18 cellular contexts compared by ENCODE assay signal in genomic region chrX:152886716-152887115, GRCh38.
"Had no signal": no experiment of that assay in that cellular context is flagged by ENCODE, and none has a peak within 500 bp of the region (broad histone marks: within the 10 kb centered on the region; RNA-seq: fewer than 3 reads in every experiment).

No MANE protein-coding gene starts in this region.

- H3K27me3 ChIP-seq: gastrocnemius medialis, hepatocyte, neural progenitor cell, transverse colon, upper lobe of right lung, uterus had no signal

- H3K27ac ChIP-seq: dorsolateral prefrontal cortex, gastrocnemius medialis, heart left ventricle, hepatocyte, left lung, lower lobe of right lung, neural progenitor cell, parathyroid adenoma, thoracic aorta, transverse colon, upper lobe of right lung, uterus had no signal

- DNase-seq: effector CD4-positive, alpha-beta T cell; gastrocnemius medialis; heart left ventricle; left cardiac atrium; left lung; lower lobe of right lung; naive thymus-derived CD4-positive, alpha-beta T cell; stimulated activated CD4-positive, alpha-beta T cell treated with anti-CD3 and anti-CD28 coated beads, Interleukin-4, amount 100 ng/mL, for 4 hours; transverse colon; upper lobe of right lung; uterus had no signal

- ATAC-seq: gastrocnemius medialis; left lung; lower lobe of right lung; naive thymus-derived CD4-positive, alpha-beta T cell; sciatic nerve; stimulated activated memory B cell treated with anti-CD40 and anti-IgM and Interleukin-4, amounts not matched to agents 10 μg/mL and 1 μg/mL and 100 μg/mL, for 72 hours; upper lobe of right lung had no signal

- H3K4me1 ChIP-seq: gastrocnemius medialis, heart left ventricle, left lung, lower lobe of right lung, neural progenitor cell, parathyroid adenoma, transverse colon, upper lobe of right lung, uterus had no signal
